ENCODE assay signal across 8 cellular contexts in the genomic region with DNA sequence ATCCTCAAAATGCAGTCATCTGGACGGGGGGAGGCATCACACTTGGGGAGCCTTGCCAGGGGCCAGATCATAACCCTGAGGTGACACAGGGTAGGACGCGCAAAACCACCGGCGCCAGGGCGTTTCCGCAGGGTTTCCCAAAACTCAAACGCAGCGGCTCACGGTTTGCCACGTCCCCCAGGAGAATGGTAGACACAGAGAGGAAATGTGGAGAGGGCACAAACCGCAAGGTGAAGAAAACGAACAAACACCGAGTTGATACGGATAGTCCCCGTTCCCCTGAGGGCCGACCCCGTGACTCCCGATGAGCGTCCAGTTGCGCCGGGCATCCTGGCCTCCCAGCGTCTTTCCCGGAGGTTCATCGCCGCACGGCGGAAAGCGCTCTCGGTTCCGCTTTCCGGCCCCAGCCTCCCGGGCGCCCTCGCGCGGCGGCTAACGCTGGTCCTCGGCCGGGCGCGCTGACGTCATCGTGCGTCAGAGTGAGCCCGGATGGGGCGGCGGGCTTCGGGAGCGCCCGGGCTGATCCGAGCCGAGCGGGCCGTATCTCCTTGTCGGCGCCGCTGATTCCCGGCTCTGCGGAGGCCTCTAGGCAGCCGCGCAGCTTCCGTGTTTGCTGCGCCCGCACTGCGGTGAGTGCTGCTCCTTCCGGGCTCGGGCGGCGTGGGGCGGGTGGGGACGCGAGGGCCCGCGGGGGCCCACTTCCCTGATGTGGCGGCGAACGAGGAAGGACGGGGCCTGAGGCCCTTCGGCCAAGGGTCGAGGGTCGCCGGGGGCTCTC. TPM values are rescaled to one million over a fixed set of nuclear protein-coding genes. Genes with fewer than 3 reads are reported as not detected.
DNase-seq lines count a peak whose midpoint lies in the region; ATAC-seq lines count a peak whose summit lies in the region.

Gene BIRC2 (plus strand): TSS at position 467 of the 778 bp plus-strand sequence. CDS start 2,641 bp downstream, outside the sequence.

- H3K9me3 ChIP-seq in KOPT-K1 (ENCODE audit: insufficient read depth, low read length, poor library complexity, severe bottlenecking), result no peaks in the 10 kb centered on the region

- no peaks in the 10 kb centered on the region for H3K9me3 Mint-ChIP-seq in activated T-helper 17 cell treated with anti-CD3 and anti-CD28 coated beads, Interleukin-2, amount 50 U/mL, for 72 hours
- no peaks in the 10 kb centered on the region for H3K9me3 Mint-ChIP-seq in natural killer cell treated with Interleukin-12 subunit alpha and Interleukin-12 subunit beta and Interleukin-15 and Interleukin-18, amount 100 ng/mL, for 72 hours
- no peaks in the 10 kb centered on the region for H3K9me3 Mint-ChIP-seq in stimulated activated naive CD8-positive, alpha-beta T cell treated with anti-CD3 and anti-CD28 coated beads, Interleukin-15, Interleukin-2, amounts not matched to agents 100 ng/mL and 50 ng/mL, for 24 hours

- H3K27me3 Mint-ChIP-seq in activated T-helper 17 cell treated with anti-CD3 and anti-CD28 coated beads, Interleukin-2, amount 50 U/mL, for 72 hours, result no peaks in the 10 kb centered on the region
- H3K27me3 Mint-ChIP-seq in natural killer cell treated with Interleukin-12 subunit alpha and Interleukin-12 subunit beta and Interleukin-15 and Interleukin-18, amount 100 ng/mL, for 72 hours, result no peaks in the 10 kb centered on the region
- H3K27me3 Mint-ChIP-seq in stimulated activated naive CD8-positive, alpha-beta T cell treated with anti-CD3 and anti-CD28 coated beads, Interleukin-15, Interleukin-2, amounts not matched to agents 100 ng/mL and 50 ng/mL, for 24 hours, result no peaks in the 10 kb centered on the region

- peak within 1 kb of the TSS; percentile 90 for H3K4me3 Mint-ChIP-seq in activated T-helper 17 cell treated with anti-CD3 and anti-CD28 coated beads, Interleukin-2, amount 50 U/mL, for 72 hours
- H3K4me3 Mint-ChIP-seq in natural killer cell treated with Interleukin-12 subunit alpha and Interleukin-12 subunit beta and Interleukin-15 and Interleukin-18, amount 100 ng/mL, for 72 hours, result peak within 1 kb of the TSS; percentile 90
- H3K4me3 Mint-ChIP-seq in stimulated activated naive CD8-positive, alpha-beta T cell treated with anti-CD3 and anti-CD28 coated beads, Interleukin-15, Interleukin-2, amounts not matched to agents 100 ng/mL and 50 ng/mL, for 24 hours, result peak within 1 kb of the TSS; percentile 97

- ATAC-seq in GM21786 (IDR thresholded peaks at IDR 0.05; ENCODE audit: unreplicated experiment), result peak; percentile 83
- peak; percentile 84 for ATAC-seq in activated T-helper 17 cell treated with anti-CD3 and anti-CD28 coated beads, Interleukin-2, amount 50 U/mL, for 72 hours (replicated peaks)
- peak; percentile 96 to 98 for ATAC-seq in natural killer cell treated with Interleukin-12 subunit alpha and Interleukin-12 subunit beta and Interleukin-15 and Interleukin-18, amount 100 ng/mL, for 72 hours

- H3K4me1 Mint-ChIP-seq in activated T-helper 17 cell treated with anti-CD3 and anti-CD28 coated beads, Interleukin-2, amount 50 U/mL, for 72 hours, result peaks cover 24% of the 10 kb centered on the region
- H3K4me1 Mint-ChIP-seq in natural killer cell treated with Interleukin-12 subunit alpha and Interleukin-12 subunit beta and Interleukin-15 and Interleukin-18, amount 100 ng/mL, for 72 hours (ENCODE audit: low read depth in 2 of 2), result peaks cover 30 to 34% of the 10 kb centered on the region in 2 donors
- H3K4me1 Mint-ChIP-seq in stimulated activated naive CD8-positive, alpha-beta T cell treated with anti-CD3 and anti-CD28 coated beads, Interleukin-15, Interleukin-2, amounts not matched to agents 100 ng/mL and 50 ng/mL, for 24 hours (ENCODE audit: low read depth), result peaks cover 57% of the 10 kb centered on the region

- peak within 1 kb of the TSS; percentile 93 for H3K27ac Mint-ChIP-seq in activated T-helper 17 cell treated with anti-CD3 and anti-CD28 coated beads, Interleukin-2, amount 50 U/mL, for 72 hours
- H3K27ac Mint-ChIP-seq in natural killer cell treated with Interleukin-12 subunit alpha and Interleukin-12 subunit beta and Interleukin-15 and Interleukin-18, amount 100 ng/mL, for 72 hours, result peak within 1 kb of the TSS; percentile 88 to 99
- H3K27ac Mint-ChIP-seq in stimulated activated naive CD8-positive, alpha-beta T cell treated with anti-CD3 and anti-CD28 coated beads, Interleukin-15, Interleukin-2, amounts not matched to agents 100 ng/mL and 50 ng/mL, for 24 hours, result peak within 1 kb of the TSS; percentile 97

- H3K36me3 ChIP-seq in KOPT-K1 (ENCODE audit: insufficient read depth, low read length), result peaks cover 19% of the 10 kb centered on the region

- H3K36me3 Mint-ChIP-seq in activated T-helper 17 cell treated with anti-CD3 and anti-CD28 coated beads, Interleukin-2, amount 50 U/mL, for 72 hours (ENCODE audit: low read depth), result peaks cover 60% of the 10 kb centered on the region
- H3K36me3 Mint-ChIP-seq in natural killer cell treated with Interleukin-12 subunit alpha and Interleukin-12 subunit beta and Interleukin-15 and Interleukin-18, amount 100 ng/mL, for 72 hours, result peaks cover 16% of the 10 kb centered on the region
- peaks cover 38% of the 10 kb centered on the region for H3K36me3 Mint-ChIP-seq in stimulated activated naive CD8-positive, alpha-beta T cell treated with anti-CD3 and anti-CD28 coated beads, Interleukin-15, Interleukin-2, amounts not matched to agents 100 ng/mL and 50 ng/mL, for 24 hours (ENCODE audit: low read depth)

- H3K27ac ChIP-seq in KOPT-K1 (ENCODE audit: low read depth, low read length, poor library complexity, severe bottlenecking), result peak within 1 kb of the TSS; percentile 86

- DNase-seq in EL (peak; percentile 93), RPMI8226 (peak; percentile 96), fibroblast of peridontal ligament (ENCODE audit: extremely low read depth) (peak; percentile 89)
- peak; percentile 95 for DNase-seq in natural killer cell treated with Interleukin-12 subunit alpha and Interleukin-12 subunit beta and Interleukin-15 and Interleukin-18, amount 100 ng/mL, for 72 hours (ENCODE audit: low spot score)

RNA-seq across cellular contexts. Expression of gene BIRC2, which starts in this region (rescaled TPM):
- total RNA-seq in activated T-helper 17 cell treated with anti-CD3 and anti-CD28 coated beads, Interleukin-2, amount 50 U/mL, for 72 hours, result 10 to 100 TPM; 27.3 to 60.9 TPM
- total RNA-seq in natural killer cell treated with Interleukin-12 subunit alpha and Interleukin-12 subunit beta and Interleukin-15 and Interleukin-18, amount 100 ng/mL, for 72 hours, result 10 to 100 TPM; 41.4 to 47.0 TPM

Comparison
In these comparisons a context has a peak if more than half of its experiments do, and no peak if none do; other contexts are left out.
1. Peak in every context shown above with its lines: DNase-seq, ATAC-seq and H3K27ac ChIP-seq.